ENCODE assay signal across 8 cellular contexts in the genomic region with DNA sequence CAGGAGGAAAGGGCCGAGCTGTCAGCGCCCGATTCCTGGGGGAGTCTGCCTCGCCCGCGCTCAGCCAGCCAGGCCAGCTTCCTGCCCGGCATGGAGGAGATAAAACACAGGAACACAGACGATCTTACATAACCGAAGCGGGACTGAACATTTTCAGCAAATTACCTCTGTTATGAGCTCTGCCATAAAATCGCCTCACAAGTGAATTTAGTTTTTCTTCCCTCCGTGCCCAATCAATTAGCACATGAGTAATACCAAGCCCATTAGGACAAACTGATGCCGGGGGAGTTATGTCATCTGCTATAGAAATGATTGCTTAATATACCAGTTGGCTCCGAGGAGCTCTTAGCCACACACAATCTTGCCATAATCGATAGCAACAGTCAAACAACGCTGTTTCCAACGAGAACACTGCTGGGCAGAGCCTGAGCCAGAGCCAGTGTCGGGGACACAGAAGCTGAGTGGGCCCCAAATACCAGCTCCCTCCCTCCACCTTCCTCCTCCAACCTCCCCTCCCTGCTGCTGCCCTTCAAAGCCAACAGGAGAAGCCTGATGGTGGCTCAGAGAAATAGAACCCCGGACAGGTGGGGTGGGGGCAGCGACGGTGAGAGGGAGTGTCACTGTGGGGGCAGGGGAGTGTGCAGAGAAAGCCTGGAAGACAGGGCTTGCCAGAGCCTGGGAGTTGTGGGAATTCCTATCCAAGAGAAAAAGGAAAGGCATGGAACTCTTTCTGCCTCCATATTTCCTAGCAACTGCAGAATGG.
DNase-seq lines count a peak whose midpoint lies in the region; ATAC-seq, FAIRE-seq and TF ChIP-seq lines count a peak whose summit lies in the region.

No MANE protein-coding gene starts in this region.

- peaks cover 23% of the 10 kb centered on the region for H3K4me1 ChIP-seq in A673 (ENCODE audit: insufficient read depth, low read length, poor library complexity, severe bottlenecking)
- H3K4me1 ChIP-seq in body of pancreas = peaks cover 14% of the 10 kb centered on the region
- H3K4me1 ChIP-seq in keratinocyte (ENCODE audit: control insufficient read depth, extremely low read depth, insufficient read depth, low read length) = peaks cover 39% of the 10 kb centered on the region
- H3K4me1 ChIP-seq in thoracic aorta (ENCODE audit: control insufficient read depth in 1 of 2, low read depth in 2 of 2) = peaks cover 15 to 30% of the 10 kb centered on the region in 2 donors

- no peak overlapping the region for H2AFZ ChIP-seq in keratinocyte (ENCODE audit: control insufficient read depth, low read length)

- dilution Hi-C loops in keratinocyte (cut with MboI; ENCODE audit: extremely low pct_ligation_motif_present, low sequenced_read_pairs) = no loop called here

- no peaks in the 10 kb centered on the region for H3K9me1 ChIP-seq in keratinocyte (ENCODE audit: control insufficient read depth, extremely low read depth, insufficient read depth, low read length)

- no peaks in the 10 kb centered on the region for H4K20me1 ChIP-seq in keratinocyte (ENCODE audit: control insufficient read depth, extremely low read depth, insufficient read depth, low read length)

- H3K4me3 ChIP-seq in A673 (ENCODE audit: low read depth, low read length, poor library complexity, severe bottlenecking) (peak overlapping the region; percentile 4), body of pancreas (no peak overlapping the region), keratinocyte (ENCODE audit: control insufficient read depth in 2 of 3, extremely low read depth in 1 of 3, insufficient read depth in 2 of 3, low read depth in 1 of 3, low read length in 3 of 3) (peak overlapping the region in 1 of 3 experiments; percentile 35), thoracic aorta (peak overlapping the region; percentile 65)

- no peaks in the 10 kb centered on the region for H3K79me2 ChIP-seq in keratinocyte (ENCODE audit: control insufficient read depth, insufficient read depth, low read length)

- BruUV-seq in A673 (replicated peaks; lab: Mats Ljungman, UMichigan) = no TSS peak

- peak overlapping the region; percentile 43 for H3K9ac ChIP-seq in keratinocyte (ENCODE audit: control insufficient read depth, extremely low read depth, insufficient read depth, low read length)

- peak overlapping the region; percentile 35 for H3K27ac ChIP-seq in A673 (ENCODE audit: low read depth, low read length, poor library complexity, severe bottlenecking)
- peak overlapping the region; percentile 51 for H3K27ac ChIP-seq in KOPT-K1 (ENCODE audit: low read depth, low read length, poor library complexity, severe bottlenecking)
- peak overlapping the region in 3 of 4 donors; percentile 33 to 72 (median 43) for H3K27ac ChIP-seq in body of pancreas
- no peak overlapping the region for H3K27ac ChIP-seq in keratinocyte (ENCODE audit: control insufficient read depth, insufficient read depth, low read length)
- H3K27ac ChIP-seq in thoracic aorta = peak overlapping the region in 1 of 2 donors; percentile 52

- no peaks in the 10 kb centered on the region for H3K27me3 ChIP-seq in A673 (replicated peaks; ENCODE audit: insufficient read depth, low read depth, low read length, poor library complexity)
- no peaks in the 10 kb centered on the region for H3K27me3 ChIP-seq in body of pancreas
- peaks cover 2% of the 10 kb centered on the region for H3K27me3 ChIP-seq in keratinocyte (ENCODE audit: control insufficient read depth, extremely low read depth, insufficient read depth, low read length)
- no peaks in the 10 kb centered on the region for H3K27me3 ChIP-seq in thoracic aorta (replicated peaks; ENCODE audit: insufficient read depth)

- H3K4me2 ChIP-seq in keratinocyte (ENCODE audit: control insufficient read depth, extremely low read depth, insufficient read depth, low read depth, low read length) = peak overlapping the region; percentile 46

- POLR2A ChIA-PET in A673 (lab: Charles Lee; ENCODE audit: low non-redundant PET) = interaction anchor here (0.6 kb wide), 1 partner anchor 235 kb away, joined by 4 read pairs; no protein-coding TSS in a partner anchor

- WGBS in body of pancreas, 2 donors = 5 to 7% methylated on average over 21 of the region's 21 CpGs

- H3K9me3 ChIP-seq in A673 (ENCODE audit: low read depth, low read length, poor library complexity, severe bottlenecking) (peaks cover 5% of the 10 kb centered on the region), KOPT-K1 (ENCODE audit: insufficient read depth, low read length, poor library complexity, severe bottlenecking) (peaks cover 6% of the 10 kb centered on the region), body of pancreas (no peaks in the 10 kb centered on the region), keratinocyte (ENCODE audit: control insufficient read depth, low read depth, low read length) (no peaks in the 10 kb centered on the region), thoracic aorta (no peaks in the 10 kb centered on the region)

- ATAC-seq in body of pancreas = peak; percentile 92
- ATAC-seq in thoracic aorta (ENCODE audit: insufficient number of reproducible peaks, low FRiP score, low read depth) = no peak
- no peak for ATAC-seq in GM19467 (IDR thresholded peaks at IDR 0.05; ENCODE audit: unreplicated experiment)
- ATAC-seq in HG02970 (IDR thresholded peaks at IDR 0.05; ENCODE audit: low FRiP score, unreplicated experiment) = no peak
- ATAC-seq in HG03025 (IDR thresholded peaks at IDR 0.05; ENCODE audit: low FRiP score, unreplicated experiment) = no peak

- peak in 1 of 3 donors; percentile 18 for TF ChIP-seq POLR2A in body of pancreas (IDR thresholded peaks at IDR 0.05)

- H3K36me3 ChIP-seq in A673 (ENCODE audit: insufficient read depth, low read length, poor library complexity, severe bottlenecking) (no peaks in the 10 kb centered on the region), KOPT-K1 (ENCODE audit: insufficient read depth, low read length) (no peaks in the 10 kb centered on the region), body of pancreas (replicated peaks in 1 of 2; ENCODE audit: insufficient read depth in 1 of 2, low read depth in 2 of 2) (no peaks in the 10 kb centered on the region), keratinocyte (ENCODE audit: control insufficient read depth in 2 of 2, extremely low read depth in 1 of 2, insufficient read depth in 2 of 2, low read length in 2 of 2) (no peaks in the 10 kb centered on the region), thoracic aorta (no peaks in the 10 kb centered on the region)

- intact Hi-C loops in A673 (cut with micrococcal nuclease; ENCODE audit: unreplicated experiment) (no loop called here), body of pancreas (cut with DNase I) (no loop called here)

- CTCF ChIA-PET in A673 (lab: Charles Lee) = interaction anchor here (0.6 to 0.8 kb wide), 3 partner anchors 195 to 358 kb away, joined by 4 to 13 read pairs (median 4); no protein-coding TSS in a partner anchor

- no peak for TF ChIP-seq CTCF in A673 (conservative IDR thresholded peaks at IDR 0.05; ENCODE audit: low read depth, low read length)
- no peak for TF ChIP-seq CTCF in body of pancreas (IDR thresholded peaks at IDR 0.05)
- TF ChIP-seq CTCF in keratinocyte (optimal IDR thresholded peaks at IDR 0.05 in 1 of 3, IDR thresholded peaks at IDR 0.05 in 1 of 3, conservative IDR thresholded peaks at IDR 0.05 in 1 of 3; ENCODE audit: extremely low read depth in 1 of 3, insufficient read depth in 2 of 3, low read length in 3 of 3) = no peak
- no peak for TF ChIP-seq CTCF in thoracic aorta (IDR thresholded peaks at IDR 0.05)

- DNase-seq in A673 (ENCODE audit: low spot score) (peak; percentile 84), body of pancreas (peak; percentile 48 to 67 (median 57)), keratinocyte (ENCODE audit: low read depth, low spot score) (no peak), thoracic aorta (ENCODE audit: low spot score) (no peak)

- peak; percentile 79 for FAIRE-seq in keratinocyte (lab: Jason Lieb, UNC)

Comparison
In these comparisons a context has a peak if more than half of its experiments do, and no peak if none do; other contexts are left out.
1. DNase-seq: peak in A673 (single experiment) and body of pancreas (4 of 4); none in keratinocyte (single experiment) and thoracic aorta (single experiment).
2. H3K4me3 ChIP-seq: peak in A673 (single experiment) and thoracic aorta (single experiment); none in body of pancreas (0 of 2).